In the genomic region with DNA sequence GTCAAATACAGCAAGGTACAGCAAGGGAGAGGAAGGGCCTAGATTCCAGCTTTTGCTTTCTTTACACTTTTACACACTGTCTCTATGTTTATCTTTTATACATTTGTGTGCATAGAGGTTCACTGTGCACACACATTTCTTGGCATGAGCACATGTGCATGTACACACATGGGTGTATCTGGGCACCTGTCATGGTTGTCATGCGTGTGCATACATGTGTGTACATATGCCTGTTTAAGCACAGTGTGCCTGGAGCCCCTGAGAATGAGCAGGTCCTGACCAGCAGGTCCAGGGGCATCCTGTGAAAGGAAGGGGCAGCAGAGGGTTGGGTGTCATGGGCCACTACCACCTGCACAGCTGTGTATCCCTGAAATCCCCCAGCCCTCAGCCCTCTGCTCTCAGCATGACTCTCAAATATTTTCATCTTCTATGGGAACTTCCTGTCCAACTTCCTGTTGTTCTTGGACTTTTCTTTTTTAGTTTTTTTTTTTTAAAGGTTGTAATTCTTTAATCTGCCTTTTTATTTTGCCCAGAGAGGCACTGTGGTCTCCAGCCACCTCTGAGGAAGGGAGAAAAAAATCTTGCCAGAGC, we compare ENCODE assay signal across 14 cellular contexts.
DNase-seq lines count a peak whose midpoint lies in the region; ATAC-seq, FAIRE-seq and TF ChIP-seq lines count a peak whose summit lies in the region.
"Had no signal": no experiment of that assay in that cellular context is flagged by ENCODE, and none has a peak within 500 bp of the region (broad histone marks: within the 10 kb centered on the region; RNA-seq: fewer than 3 reads in every experiment).

No MANE protein-coding gene starts in this region.

- H3K4me3 Mint-ChIP-seq in activated naive CD4-positive, alpha-beta T cell treated with anti-CD3 and anti-CD28 coated beads, Interleukin-2, amount 10 ng/mL, durations not matched to agents 7 days and 5 days = no peak overlapping the region
- H3K4me3 Mint-ChIP-seq in activated CD8-positive, alpha-beta T cell treated with anti-CD3 and anti-CD28 coated beads, Interleukin-2, amount 10 ng/mL, durations not matched to agents 7 days and 5 days = no peak overlapping the region
- H3K4me3 Mint-ChIP-seq in stimulated activated naive B cell treated with anti-CD40 and anti-IgM and Interleukin-4, amounts not matched to agents 10 μg/mL and 1 μg/mL and 100 μg/mL, for 72 hours = no peak overlapping the region
- H3K4me3 Mint-ChIP-seq: activated B cell treated with CpG ODN at 0.5 μM for 24 hours; activated T-helper 1 cell treated with anti-CD3 and anti-CD28 coated beads, Interleukin-12 subunit alpha, Interleukin-12 subunit beta, Interleukin-2, Interleukin-4 antibody, amounts not matched to agents 30 ng/mL and 10 ng/mL and 1 ng/mL, durations not matched to agents 14 hours and 24 hours and 36 hours had no signal

- peaks cover 48% of the 10 kb centered on the region for H3K4me1 Mint-ChIP-seq in activated naive CD4-positive, alpha-beta T cell treated with anti-CD3 and anti-CD28 coated beads, Interleukin-2, amount 10 ng/mL, durations not matched to agents 7 days and 5 days
- peaks cover 59% of the 10 kb centered on the region for H3K4me1 Mint-ChIP-seq in activated CD8-positive, alpha-beta T cell treated with anti-CD3 and anti-CD28 coated beads, Interleukin-2, amount 10 ng/mL, durations not matched to agents 7 days and 5 days (ENCODE audit: low read depth)
- H3K4me1 Mint-ChIP-seq in stimulated activated naive B cell treated with anti-CD40 and anti-IgM and Interleukin-4, amounts not matched to agents 10 μg/mL and 1 μg/mL and 100 μg/mL, for 72 hours = peaks cover 0 to 2% of the 10 kb centered on the region in 2 donors

- no peak for DNase-seq in activated naive CD4-positive, alpha-beta T cell treated with anti-CD3 and anti-CD28 coated beads, Interleukin-2, amount 10 ng/mL, durations not matched to agents 7 days and 5 days
- no peak for DNase-seq in activated naive CD4-positive, alpha-beta T cell treated with anti-CD3 and anti-CD28 coated beads, Interleukin-2, amount 50 U/mL, for 16 hours
- DNase-seq in activated CD8-positive, alpha-beta T cell treated with anti-CD3 and anti-CD28 coated beads, Interleukin-2, amount 10 ng/mL, durations not matched to agents 7 days and 5 days = no peak
- DNase-seq in keratinocyte (ENCODE audit: low read depth, low spot score) = no peak
- DNase-seq in stimulated activated naive B cell treated with anti-CD40 and anti-IgM and Interleukin-4, amounts not matched to agents 10 μg/mL and 1 μg/mL and 100 μg/mL, for 72 hours = no peak
- DNase-seq in Kasumi-1 (lab: John Stamatoyannopoulos, UW) = no peak
- DNase-seq in COLO829 (ENCODE audit: low spot score) = no peak
- no peak for DNase-seq in MM.1S
- DNase-seq: activated B cell treated with CpG ODN at 0.5 μM for 24 hours, erythroblast, NCI-H1048 had no signal

- H3F3A ChIP-seq in MM.1S (ENCODE audit: insufficient read depth, low read length) = no peaks in the 10 kb centered on the region

- peak overlapping the region; percentile 35 for H3K27ac Mint-ChIP-seq in activated naive CD4-positive, alpha-beta T cell treated with anti-CD3 and anti-CD28 coated beads, Interleukin-2, amount 10 ng/mL, durations not matched to agents 7 days and 5 days
- peak overlapping the region; percentile 10 for H3K27ac Mint-ChIP-seq in activated CD8-positive, alpha-beta T cell treated with anti-CD3 and anti-CD28 coated beads, Interleukin-2, amount 10 ng/mL, durations not matched to agents 7 days and 5 days
- H3K27ac Mint-ChIP-seq in stimulated activated naive B cell treated with anti-CD40 and anti-IgM and Interleukin-4, amounts not matched to agents 10 μg/mL and 1 μg/mL and 100 μg/mL, for 72 hours = no peak overlapping the region
- H3K27ac Mint-ChIP-seq: activated B cell treated with CpG ODN at 0.5 μM for 24 hours; activated T-helper 1 cell treated with anti-CD3 and anti-CD28 coated beads, Interleukin-12 subunit alpha, Interleukin-12 subunit beta, Interleukin-2, Interleukin-4 antibody, amounts not matched to agents 30 ng/mL and 10 ng/mL and 1 ng/mL, durations not matched to agents 14 hours and 24 hours and 36 hours had no signal

- POLR2A ChIA-PET in activated CD8-positive, alpha-beta T cell treated with anti-CD3 and anti-CD28 coated beads, Interleukin-2, amount 10 ng/mL, durations not matched to agents 7 days and 5 days (lab: Charles Lee) = no interaction called here

- H3K9me3 ChIP-seq in keratinocyte (ENCODE audit: control insufficient read depth, low read depth, low read length) = no peaks in the 10 kb centered on the region
- H3K9me3 ChIP-seq in MM.1S (replicated peaks; ENCODE audit: insufficient read depth, low read length) = no peaks in the 10 kb centered on the region

- no peaks in the 10 kb centered on the region for H3K9me3 Mint-ChIP-seq in activated naive CD4-positive, alpha-beta T cell treated with anti-CD3 and anti-CD28 coated beads, Interleukin-2, amount 10 ng/mL, durations not matched to agents 7 days and 5 days
- peaks cover 13% of the 10 kb centered on the region for H3K9me3 Mint-ChIP-seq in activated CD8-positive, alpha-beta T cell treated with anti-CD3 and anti-CD28 coated beads, Interleukin-2, amount 10 ng/mL, durations not matched to agents 7 days and 5 days (ENCODE audit: insufficient read depth)
- H3K9me3 Mint-ChIP-seq in stimulated activated naive B cell treated with anti-CD40 and anti-IgM and Interleukin-4, amounts not matched to agents 10 μg/mL and 1 μg/mL and 100 μg/mL, for 72 hours = peaks cover 0 to 6% of the 10 kb centered on the region in 2 donors
- H3K9me3 Mint-ChIP-seq: activated T-helper 1 cell treated with anti-CD3 and anti-CD28 coated beads, Interleukin-12 subunit alpha, Interleukin-12 subunit beta, Interleukin-2, Interleukin-4 antibody, amounts not matched to agents 30 ng/mL and 10 ng/mL and 1 ng/mL, durations not matched to agents 14 hours and 24 hours and 36 hours had no signal

- peaks cover 2% of the 10 kb centered on the region for H3K36me3 Mint-ChIP-seq in activated naive CD4-positive, alpha-beta T cell treated with anti-CD3 and anti-CD28 coated beads, Interleukin-2, amount 10 ng/mL, durations not matched to agents 7 days and 5 days
- H3K36me3 Mint-ChIP-seq in activated CD8-positive, alpha-beta T cell treated with anti-CD3 and anti-CD28 coated beads, Interleukin-2, amount 10 ng/mL, durations not matched to agents 7 days and 5 days (ENCODE audit: low read depth) = peaks cover 13% of the 10 kb centered on the region
- H3K36me3 Mint-ChIP-seq in stimulated activated naive B cell treated with anti-CD40 and anti-IgM and Interleukin-4, amounts not matched to agents 10 μg/mL and 1 μg/mL and 100 μg/mL, for 72 hours = no peaks in the 10 kb centered on the region

- no peaks in the 10 kb centered on the region for H3K9me2 ChIP-seq in MM.1S (replicated peaks; ENCODE audit: insufficient read depth, low read length)

- H3K9ac ChIP-seq in keratinocyte (ENCODE audit: control insufficient read depth, extremely low read depth, insufficient read depth, low read length) (no peak overlapping the region), MM.1S (ENCODE audit: low read length) (no peak overlapping the region)

- no peaks in the 10 kb centered on the region for H3K27me3 Mint-ChIP-seq in activated naive CD4-positive, alpha-beta T cell treated with anti-CD3 and anti-CD28 coated beads, Interleukin-2, amount 10 ng/mL, durations not matched to agents 7 days and 5 days
- peaks cover 2% of the 10 kb centered on the region for H3K27me3 Mint-ChIP-seq in activated CD8-positive, alpha-beta T cell treated with anti-CD3 and anti-CD28 coated beads, Interleukin-2, amount 10 ng/mL, durations not matched to agents 7 days and 5 days (ENCODE audit: low read depth)
- H3K27me3 Mint-ChIP-seq in stimulated activated naive B cell treated with anti-CD40 and anti-IgM and Interleukin-4, amounts not matched to agents 10 μg/mL and 1 μg/mL and 100 μg/mL, for 72 hours = no peaks in the 10 kb centered on the region
- H3K27me3 Mint-ChIP-seq: activated B cell treated with CpG ODN at 0.5 μM for 24 hours had no signal

- no peak for FAIRE-seq in keratinocyte (lab: Jason Lieb, UNC)
- FAIRE-seq: HTR-8/SVneo had no signal

- H2AFZ ChIP-seq in keratinocyte (ENCODE audit: control insufficient read depth, low read length) (peak overlapping the region; percentile 14), MM.1S (ENCODE audit: low read length) (no peak overlapping the region)

- H4K20me1 ChIP-seq in keratinocyte (ENCODE audit: control insufficient read depth, extremely low read depth, insufficient read depth, low read length) (no peaks in the 10 kb centered on the region), MM.1S (ENCODE audit: insufficient read depth, low read length) (no peaks in the 10 kb centered on the region)

- H3K4me2 ChIP-seq in keratinocyte (ENCODE audit: control insufficient read depth, extremely low read depth, insufficient read depth, low read depth, low read length) (no peak overlapping the region), MM.1S (ENCODE audit: low read depth, low read length) (no peak overlapping the region)

- no peak for ATAC-seq in activated CD8-positive, alpha-beta T cell treated with anti-CD3 and anti-CD28 coated beads, Interleukin-2, amount 10 ng/mL, durations not matched to agents 7 days and 5 days
- peak; percentile 25 to 52 for ATAC-seq in stimulated activated naive B cell treated with anti-CD40 and anti-IgM and Interleukin-4, amounts not matched to agents 10 μg/mL and 1 μg/mL and 100 μg/mL, for 72 hours (replicated peaks)

- H3K79me2 ChIP-seq in keratinocyte (ENCODE audit: control insufficient read depth, insufficient read depth, low read length) = no peaks in the 10 kb centered on the region
- H3K79me2 ChIP-seq in MM.1S (ENCODE audit: low read length) = no peaks in the 10 kb centered on the region

- TF ChIP-seq CTCF in keratinocyte (optimal IDR thresholded peaks at IDR 0.05 in 1 of 3, IDR thresholded peaks at IDR 0.05 in 1 of 3, conservative IDR thresholded peaks at IDR 0.05 in 1 of 3; ENCODE audit: extremely low read depth in 1 of 3, insufficient read depth in 2 of 3, low read length in 3 of 3) (no peak), MM.1S (IDR thresholded peaks at IDR 0.05; ENCODE audit: low read length) (no peak)

- no peaks in the 10 kb centered on the region for H3K9me1 ChIP-seq in keratinocyte (ENCODE audit: control insufficient read depth, extremely low read depth, insufficient read depth, low read length)

- CTCF ChIA-PET in activated naive CD4-positive, alpha-beta T cell treated with anti-CD3 and anti-CD28 coated beads, Interleukin-2, amount 10 ng/mL, durations not matched to agents 7 days and 5 days (lab: Charles Lee) = no interaction called here
- CTCF ChIA-PET in activated CD8-positive, alpha-beta T cell treated with anti-CD3 and anti-CD28 coated beads, Interleukin-2, amount 10 ng/mL, durations not matched to agents 7 days and 5 days (lab: Charles Lee) = interaction anchor here (1.6 kb wide), 1 partner anchor 166 kb away, joined by 4 read pairs; no protein-coding TSS in a partner anchor

- no peak overlapping the region for H3K27ac ChIP-seq in keratinocyte (ENCODE audit: control insufficient read depth, insufficient read depth, low read length)
- H3K27ac ChIP-seq in MM.1S (ENCODE audit: low read length) = no peak overlapping the region
- H3K27ac ChIP-seq: cardiac muscle cell had no signal

- H3K27me3 ChIP-seq in keratinocyte (ENCODE audit: control insufficient read depth, extremely low read depth, insufficient read depth, low read length) (no peaks in the 10 kb centered on the region), MM.1S (replicated peaks; ENCODE audit: insufficient read depth, low read length) (no peaks in the 10 kb centered on the region)
- H3K27me3 ChIP-seq: cardiac muscle cell had no signal

- peaks cover 28% of the 10 kb centered on the region for H3K4me1 ChIP-seq in keratinocyte (ENCODE audit: control insufficient read depth, extremely low read depth, insufficient read depth, low read length)
- peaks cover 6% of the 10 kb centered on the region for H3K4me1 ChIP-seq in MM.1S (ENCODE audit: low read length)

- H3K4me3 ChIP-seq in keratinocyte (ENCODE audit: control insufficient read depth in 2 of 3, extremely low read depth in 1 of 3, insufficient read depth in 2 of 3, low read depth in 1 of 3, low read length in 3 of 3) = no peak overlapping the region
- no peak overlapping the region for H3K4me3 ChIP-seq in MM.1S (ENCODE audit: low read length)
- H3K4me3 ChIP-seq: cardiac muscle cell had no signal

- H3K36me3 ChIP-seq in keratinocyte (ENCODE audit: control insufficient read depth in 2 of 2, extremely low read depth in 1 of 2, insufficient read depth in 2 of 2, low read length in 2 of 2) (no peaks in the 10 kb centered on the region), MM.1S (replicated peaks; ENCODE audit: insufficient read depth, low read length) (no peaks in the 10 kb centered on the region)
- H3K36me3 ChIP-seq: cardiac muscle cell had no signal

- dilution Hi-C loops in keratinocyte (cut with MboI; ENCODE audit: extremely low pct_ligation_motif_present, low sequenced_read_pairs) = no loop called here
